ENCODE assay signal across 23 cellular contexts in genomic region chr18:76386886-76387285, GRCh38.
DNase-seq lines count a peak whose midpoint lies in the region; ATAC-seq and TF ChIP-seq lines count a peak whose summit lies in the region.
"Had no signal": no experiment of that assay in that cellular context is flagged by ENCODE, and none has a peak within 500 bp of the region (broad histone marks: within the 10 kb centered on the region; RNA-seq: fewer than 3 reads in every experiment).

No MANE protein-coding gene starts in this region.

- DNase-seq in activated CD8-positive, alpha-beta T cell treated with anti-CD3 and anti-CD28 coated beads, Interleukin-2, amount 10 ng/mL, durations not matched to agents 7 days and 5 days = no peak
- no peak for DNase-seq in activated CD8-positive, alpha-beta T cell treated with anti-CD3 and anti-CD28 coated beads for 36 hours
- DNase-seq in T-cell (no peak), glutamatergic neuron (no peak), cerebellum (ENCODE audit: low spot score) (no peak), retina (no peak), SIG-M5 treated with dmso at 0.1 percent for 504 hours (lab: John Stamatoyannopoulos, UW; ENCODE audit: unreplicated experiment) (no peak)
- no peak for DNase-seq in stimulated activated naive B cell treated with anti-CD40 and anti-IgM and Interleukin-4, amounts not matched to agents 10 μg/mL and 1 μg/mL and 100 μg/mL, for 72 hours
- DNase-seq: activated CD4-positive, alpha-beta T cell treated with anti-CD3 and anti-CD28 coated beads for 48 hours; DMS79 treated with DMSO at 0.1 percent for 48 hours; effector CD4-positive, alpha-beta T cell; erythroblast; foreskin melanocyte; H7; hippocampal formation; mesendoderm; naive B cell; NCI-H1930; NCI-H69; pancreas; trophoblast cell had no signal

- H3K9me3 Mint-ChIP-seq in activated CD8-positive, alpha-beta T cell treated with anti-CD3 and anti-CD28 coated beads, Interleukin-2, amount 10 ng/mL, durations not matched to agents 7 days and 5 days (ENCODE audit: insufficient read depth) = no peaks in the 10 kb centered on the region
- no peaks in the 10 kb centered on the region for H3K9me3 Mint-ChIP-seq in activated CD8-positive, alpha-beta T cell treated with anti-CD3 and anti-CD28 coated beads for 36 hours
- H3K9me3 Mint-ChIP-seq in T-cell (no peaks in the 10 kb centered on the region), glutamatergic neuron (ENCODE audit: unreplicated experiment) (peaks cover 56% of the 10 kb centered on the region)
- peaks cover 0 to 5% of the 10 kb centered on the region in 2 donors for H3K9me3 Mint-ChIP-seq in stimulated activated naive B cell treated with anti-CD40 and anti-IgM and Interleukin-4, amounts not matched to agents 10 μg/mL and 1 μg/mL and 100 μg/mL, for 72 hours

- no peak for TF ChIP-seq CTCF in activated CD8-positive, alpha-beta T cell treated with anti-CD3 and anti-CD28 coated beads for 36 hours (IDR thresholded peaks at IDR 0.05)
- TF ChIP-seq CTCF in glutamatergic neuron (IDR thresholded peaks at IDR 0.05; ENCODE audit: partially characterized antibody, unreplicated experiment) = no peak

- peak overlapping the region; percentile 19 for H3K4me3 Mint-ChIP-seq in activated CD8-positive, alpha-beta T cell treated with anti-CD3 and anti-CD28 coated beads, Interleukin-2, amount 10 ng/mL, durations not matched to agents 7 days and 5 days
- H3K4me3 Mint-ChIP-seq in activated CD8-positive, alpha-beta T cell treated with anti-CD3 and anti-CD28 coated beads for 36 hours = no peak overlapping the region
- peak overlapping the region in 2 of 3 donors; percentile 14 to 67 for H3K4me3 Mint-ChIP-seq in T-cell
- peak overlapping the region; percentile 34 for H3K4me3 Mint-ChIP-seq in glutamatergic neuron (ENCODE audit: unreplicated experiment)
- H3K4me3 Mint-ChIP-seq in stimulated activated naive B cell treated with anti-CD40 and anti-IgM and Interleukin-4, amounts not matched to agents 10 μg/mL and 1 μg/mL and 100 μg/mL, for 72 hours = no peak overlapping the region
- H3K4me3 Mint-ChIP-seq: brain had no signal

- POLR2A ChIA-PET in activated CD8-positive, alpha-beta T cell treated with anti-CD3 and anti-CD28 coated beads, Interleukin-2, amount 10 ng/mL, durations not matched to agents 7 days and 5 days (lab: Charles Lee) = no interaction called here
- POLR2A ChIA-PET in activated CD8-positive, alpha-beta T cell treated with anti-CD3 and anti-CD28 coated beads for 36 hours (lab: Charles Lee) = interaction anchor here (1.8 kb wide), 1 partner anchor 13 kb away, joined by 5 read pairs; no protein-coding TSS in a partner anchor
- POLR2A ChIA-PET in T-cell (lab: Charles Lee) = interaction anchor here in 1 of 2 donors (0.7 kb wide), 1 partner anchor 810 kb away, joined by 3 read pairs; no protein-coding TSS in a partner anchor

- peaks cover 3% of the 10 kb centered on the region for H3K36me3 Mint-ChIP-seq in activated CD8-positive, alpha-beta T cell treated with anti-CD3 and anti-CD28 coated beads, Interleukin-2, amount 10 ng/mL, durations not matched to agents 7 days and 5 days (ENCODE audit: low read depth)
- H3K36me3 Mint-ChIP-seq in activated CD8-positive, alpha-beta T cell treated with anti-CD3 and anti-CD28 coated beads for 36 hours (ENCODE audit: low read depth) = peaks cover 2% of the 10 kb centered on the region
- H3K36me3 Mint-ChIP-seq in T-cell (peaks cover 3% of the 10 kb centered on the region), glutamatergic neuron (ENCODE audit: unreplicated experiment) (peaks cover 4% of the 10 kb centered on the region)
- peaks cover 17 to 36% of the 10 kb centered on the region in 2 donors for H3K36me3 Mint-ChIP-seq in stimulated activated naive B cell treated with anti-CD40 and anti-IgM and Interleukin-4, amounts not matched to agents 10 μg/mL and 1 μg/mL and 100 μg/mL, for 72 hours

- intact Hi-C loops in activated CD8-positive, alpha-beta T cell treated with anti-CD3 and anti-CD28 coated beads for 36 hours (cut with micrococcal nuclease) = no loop called here

- H3K27me3 Mint-ChIP-seq in activated CD8-positive, alpha-beta T cell treated with anti-CD3 and anti-CD28 coated beads, Interleukin-2, amount 10 ng/mL, durations not matched to agents 7 days and 5 days (ENCODE audit: low read depth) = peaks cover 19% of the 10 kb centered on the region
- peaks cover 6% of the 10 kb centered on the region for H3K27me3 Mint-ChIP-seq in activated CD8-positive, alpha-beta T cell treated with anti-CD3 and anti-CD28 coated beads for 36 hours
- H3K27me3 Mint-ChIP-seq in T-cell (peaks cover 0 to 1% of the 10 kb centered on the region in 2 donors), glutamatergic neuron (ENCODE audit: unreplicated experiment) (peaks cover 20% of the 10 kb centered on the region)
- H3K27me3 Mint-ChIP-seq in stimulated activated naive B cell treated with anti-CD40 and anti-IgM and Interleukin-4, amounts not matched to agents 10 μg/mL and 1 μg/mL and 100 μg/mL, for 72 hours = no peaks in the 10 kb centered on the region
- H3K27me3 Mint-ChIP-seq: naive B cell had no signal

- no peak for ATAC-seq in activated CD8-positive, alpha-beta T cell treated with anti-CD3 and anti-CD28 coated beads, Interleukin-2, amount 10 ng/mL, durations not matched to agents 7 days and 5 days
- ATAC-seq in activated CD8-positive, alpha-beta T cell treated with anti-CD3 and anti-CD28 coated beads for 36 hours = no peak
- ATAC-seq in T-cell (replicated peaks in 1 of 4) = peak in 1 of 4 experiments; percentile 14
- ATAC-seq in stimulated activated naive B cell treated with anti-CD40 and anti-IgM and Interleukin-4, amounts not matched to agents 10 μg/mL and 1 μg/mL and 100 μg/mL, for 72 hours (replicated peaks) = no peak
- ATAC-seq: left lobe of liver, pancreas had no signal

- H3K27ac Mint-ChIP-seq in activated CD8-positive, alpha-beta T cell treated with anti-CD3 and anti-CD28 coated beads, Interleukin-2, amount 10 ng/mL, durations not matched to agents 7 days and 5 days = no peak overlapping the region
- no peak overlapping the region for H3K27ac Mint-ChIP-seq in activated CD8-positive, alpha-beta T cell treated with anti-CD3 and anti-CD28 coated beads for 36 hours
- no peak overlapping the region for H3K27ac Mint-ChIP-seq in T-cell
- no peak overlapping the region for H3K27ac Mint-ChIP-seq in glutamatergic neuron (ENCODE audit: unreplicated experiment)
- peak overlapping the region; percentile 37 for H3K27ac Mint-ChIP-seq in stimulated activated naive B cell treated with anti-CD40 and anti-IgM and Interleukin-4, amounts not matched to agents 10 μg/mL and 1 μg/mL and 100 μg/mL, for 72 hours

- H3K4me1 Mint-ChIP-seq in activated CD8-positive, alpha-beta T cell treated with anti-CD3 and anti-CD28 coated beads, Interleukin-2, amount 10 ng/mL, durations not matched to agents 7 days and 5 days (ENCODE audit: low read depth) = peaks cover 38% of the 10 kb centered on the region
- peaks cover 23% of the 10 kb centered on the region for H3K4me1 Mint-ChIP-seq in activated CD8-positive, alpha-beta T cell treated with anti-CD3 and anti-CD28 coated beads for 36 hours (ENCODE audit: low read depth)
- H3K4me1 Mint-ChIP-seq in T-cell = peaks cover 48 to 62% (median 54%) of the 10 kb centered on the region in 3 donors
- peaks cover 51% of the 10 kb centered on the region for H3K4me1 Mint-ChIP-seq in glutamatergic neuron (ENCODE audit: low read depth, unreplicated experiment)
- H3K4me1 Mint-ChIP-seq in stimulated activated naive B cell treated with anti-CD40 and anti-IgM and Interleukin-4, amounts not matched to agents 10 μg/mL and 1 μg/mL and 100 μg/mL, for 72 hours = peaks cover 37 to 63% of the 10 kb centered on the region in 2 donors

- CTCF ChIA-PET in activated CD8-positive, alpha-beta T cell treated with anti-CD3 and anti-CD28 coated beads, Interleukin-2, amount 10 ng/mL, durations not matched to agents 7 days and 5 days (lab: Charles Lee) = interaction anchor here (0.6 to 0.9 kb wide), 2 partner anchors 9 to 12 kb away, joined by 3 read pairs; no protein-coding TSS in a partner anchor
- CTCF ChIA-PET in activated CD8-positive, alpha-beta T cell treated with anti-CD3 and anti-CD28 coated beads for 36 hours (lab: Charles Lee) = interaction anchor here (0.6 to 4.6 kb wide), 2 partner anchors 12 to 384 kb away, joined by 3 to 32 read pairs; no protein-coding TSS in a partner anchor
- CTCF ChIA-PET in T-cell (lab: Charles Lee) = no interaction called here

Comparison
In these comparisons a context has a peak if more than half of its experiments do, and no peak if none do; other contexts are left out.
1. H3K4me3 Mint-ChIP-seq: peak in activated CD8-positive, alpha-beta T cell treated with anti-CD3 and anti-CD28 coated beads, Interleukin-2, amount 10 ng/mL, durations not matched to agents 7 days and 5 days (single experiment), T-cell (2 of 3) and glutamatergic neuron (single experiment); none in activated CD8-positive, alpha-beta T cell treated with anti-CD3 and anti-CD28 coated beads for 36 hours (single experiment) and stimulated activated naive B cell treated with anti-CD40 and anti-IgM and Interleukin-4, amounts not matched to agents 10 μg/mL and 1 μg/mL and 100 μg/mL, for 72 hours (0 of 2).
2. CTCF ChIA-PET loops: an anchor here in activated CD8-positive, alpha-beta T cell treated with anti-CD3 and anti-CD28 coated beads, Interleukin-2, amount 10 ng/mL, durations not matched to agents 7 days and 5 days (0.6 to 0.9 kb wide) and activated CD8-positive, alpha-beta T cell treated with anti-CD3 and anti-CD28 coated beads for 36 hours (0.6 to 4.6 kb wide); none called in T-cell.